11 cellular contexts compared by ENCODE assay signal in the genomic region with DNA sequence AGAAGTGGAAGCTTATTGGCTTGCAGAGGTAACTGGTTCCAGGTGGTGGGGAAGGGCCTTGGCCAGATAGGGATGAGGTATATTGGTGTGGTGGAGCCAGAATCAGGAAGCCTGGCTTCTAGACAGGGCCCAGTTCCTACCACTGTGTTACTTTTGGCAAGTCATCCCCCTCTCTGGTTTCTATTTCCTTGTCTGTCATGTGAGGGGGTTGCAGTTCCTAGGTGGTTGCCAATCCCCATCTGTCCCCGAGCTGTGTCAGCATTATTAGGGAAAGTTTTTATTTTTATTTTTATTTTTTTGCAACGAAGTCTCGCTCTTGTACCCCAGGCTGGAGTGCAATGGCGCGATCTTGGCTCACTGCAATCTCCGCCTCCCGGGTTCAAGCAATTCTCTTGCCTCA. TPM values are rescaled to one million over a fixed set of nuclear protein-coding genes. Genes with fewer than 3 reads are reported as not detected.
DNase-seq lines count a peak whose midpoint lies in the region; ATAC-seq and TF ChIP-seq lines count a peak whose summit lies in the region.
"Had no signal": no experiment of that assay in that cellular context is flagged by ENCODE, and none has a peak within 500 bp of the region (broad histone marks: within the 10 kb centered on the region; RNA-seq: fewer than 3 reads in every experiment).

No MANE protein-coding gene starts in this region.

- H3K27me3 ChIP-seq in left ventricle myocardium inferior (ENCODE audit: low read depth) (no peaks in the 10 kb centered on the region), heart left ventricle (no peaks in the 10 kb centered on the region), lower lobe of right lung (ENCODE audit: low read depth) (no peaks in the 10 kb centered on the region), upper lobe of right lung (no peaks in the 10 kb centered on the region)
- H3K27me3 ChIP-seq: sigmoid colon had no signal

- WGBS in heart left ventricle, 4 donors = 86 to 90% (median 89%) methylated on average over 7 of the region's 7 CpGs

- peak overlapping the region; percentile 72 for H3K27ac Mint-ChIP-seq in activated naive CD8-positive, alpha-beta T cell

- H3K9me3 ChIP-seq in left ventricle myocardium inferior (replicated peaks) = no peaks in the 10 kb centered on the region
- no peaks in the 10 kb centered on the region for H3K9me3 ChIP-seq in heart left ventricle
- H3K9me3 ChIP-seq in lower lobe of right lung = no peaks in the 10 kb centered on the region
- H3K9me3 ChIP-seq in upper lobe of right lung = no peaks in the 10 kb centered on the region
- H3K9me3 ChIP-seq: sigmoid colon had no signal

- H3K4me3 Mint-ChIP-seq in activated naive CD8-positive, alpha-beta T cell = peak overlapping the region; percentile 98

- peaks cover 78% of the 10 kb centered on the region for H3K4me1 Mint-ChIP-seq in activated naive CD8-positive, alpha-beta T cell (ENCODE audit: low read depth)

- TF ChIP-seq CTCF in left ventricle myocardium inferior (IDR thresholded peaks at IDR 0.05; ENCODE audit: borderline replicate concordance) = no peak
- no peak for TF ChIP-seq CTCF in heart left ventricle (IDR thresholded peaks at IDR 0.05)
- no peak for TF ChIP-seq CTCF in lower lobe of right lung (IDR thresholded peaks at IDR 0.05)
- no peak for TF ChIP-seq CTCF in upper lobe of right lung (IDR thresholded peaks at IDR 0.05)

- H3K36me3 Mint-ChIP-seq in activated naive CD8-positive, alpha-beta T cell = peaks cover 13% of the 10 kb centered on the region

- DNase-seq in left ventricle myocardium inferior (no peak), heart left ventricle (no peak), lower lobe of right lung (no peak), upper lobe of right lung (no peak), ecto neural progenitor cell (ENCODE audit: low spot score) (no peak)
- DNase-seq: NCI-H1694, SHP77 had no signal

- TF ChIP-seq POLR2A in heart left ventricle (IDR thresholded peaks at IDR 0.05) = no peak

- peaks cover 30% of the 10 kb centered on the region for H3K36me3 ChIP-seq in left ventricle myocardium inferior
- H3K36me3 ChIP-seq in heart left ventricle = peaks cover 0 to 60% (median 35%) of the 10 kb centered on the region in 9 donors
- peaks cover 62% of the 10 kb centered on the region for H3K36me3 ChIP-seq in lower lobe of right lung
- peaks cover 54% of the 10 kb centered on the region for H3K36me3 ChIP-seq in upper lobe of right lung

- intact Hi-C loops in left ventricle myocardium inferior (cut with micrococcal nuclease) (no loop called here), heart left ventricle (cut with DNase I) (loop anchor here in 5 of 10 donors (5.0 to 10.0 kb wide), 6 partner anchors 53 to 136 kb away; a partner anchor contains a TSS), lower lobe of right lung (cut with DNase I) (no loop called here), upper lobe of right lung (cut with DNase I) (no loop called here)

- ATAC-seq in heart left ventricle (no peak), lower lobe of right lung (no peak), upper lobe of right lung (no peak), HG03442 (IDR thresholded peaks at IDR 0.05; ENCODE audit: unreplicated experiment) (no peak), HG03469 (IDR thresholded peaks at IDR 0.05; ENCODE audit: unreplicated experiment) (no peak)

- H3K4me3 ChIP-seq in left ventricle myocardium inferior (peak overlapping the region; percentile 36), heart left ventricle (peak overlapping the region in 2 of 12 donors; percentile 5 to 33), lower lobe of right lung (peak overlapping the region; percentile 34), upper lobe of right lung (peak overlapping the region; percentile 17)

- no peaks in the 10 kb centered on the region for H3K9me3 Mint-ChIP-seq in activated naive CD8-positive, alpha-beta T cell (ENCODE audit: low read depth)

- H3K27ac ChIP-seq in left ventricle myocardium inferior (replicated peaks) = peak overlapping the region; percentile 4
- no peak overlapping the region for H3K27ac ChIP-seq in heart left ventricle
- no peak overlapping the region for H3K27ac ChIP-seq in lower lobe of right lung
- no peak overlapping the region for H3K27ac ChIP-seq in upper lobe of right lung
- H3K27ac ChIP-seq: sigmoid colon had no signal

- H3K4me1 ChIP-seq in left ventricle myocardium inferior (peaks cover 82% of the 10 kb centered on the region), heart left ventricle (peaks cover 11 to 79% (median 64%) of the 10 kb centered on the region in 12 donors), lower lobe of right lung (peaks cover 69% of the 10 kb centered on the region), upper lobe of right lung (peaks cover 63% of the 10 kb centered on the region)

- no peaks in the 10 kb centered on the region for H3K27me3 Mint-ChIP-seq in activated naive CD8-positive, alpha-beta T cell

RNA-seq across cellular contexts. Expression of a gene that starts 3.0 kb away (rescaled TPM):
- total RNA-seq in left ventricle myocardium inferior (12.3 TPM), heart left ventricle (10 to 100 TPM in 8 of 9 donors, 1 to 10 TPM in 1; 9.7 to 17.6 (median 13.1) TPM), lower lobe of right lung (30.1 TPM), upper lobe of right lung (25.2 TPM)
- polyA plus RNA-seq in heart left ventricle = 10 to 100 TPM in 1 of 2 donors, 1 to 10 TPM in 1; 2.9 to 10.7 TPM

RNA-seq across cellular contexts. Expression of a gene that starts 3.3 kb away (rescaled TPM):
- 10.4 TPM for total RNA-seq in left ventricle myocardium inferior
- total RNA-seq in heart left ventricle = 10 to 100 TPM in 8 of 9 donors, 1 to 10 TPM in 1; 9.4 to 26.1 (median 12.8) TPM
- 10 to 100 TPM in 1 of 2 donors, 1 to 10 TPM in 1; 9.7 to 14.8 TPM for polyA plus RNA-seq in heart left ventricle
- total RNA-seq in lower lobe of right lung = 31.2 TPM
- total RNA-seq in upper lobe of right lung = 29.5 TPM

RNA-seq across cellular contexts. Expression of a gene that starts 45.2 kb away (rescaled TPM):
- total RNA-seq in left ventricle myocardium inferior (6.8 TPM), heart left ventricle (10 to 100 TPM in 2 of 9 donors, 1 to 10 TPM in 7; 3.8 to 15.5 (median 8.6) TPM), lower lobe of right lung (33.1 TPM), upper lobe of right lung (27.8 TPM)
- 1 to 10 TPM; 5.1 to 7.1 TPM for polyA plus RNA-seq in heart left ventricle

RNA-seq across cellular contexts. Expression of a gene that starts 57.7 kb away (rescaled TPM):
- total RNA-seq in left ventricle myocardium inferior (37.0 TPM), heart left ventricle (10 to 100 TPM; 23.2 to 46.9 (median 26.7) TPM), lower lobe of right lung (9.5 TPM), upper lobe of right lung (12.0 TPM)
- 10 to 100 TPM; 18.8 to 27.4 TPM for polyA plus RNA-seq in heart left ventricle

RNA-seq across cellular contexts. Expression of a gene that starts 59.5 kb away (rescaled TPM):
- total RNA-seq in left ventricle myocardium inferior = not detected
- not detected for total RNA-seq in heart left ventricle
- polyA plus RNA-seq in heart left ventricle = not detected
- 2.8 TPM for total RNA-seq in lower lobe of right lung
- total RNA-seq in upper lobe of right lung = 1.8 TPM
- total RNA-seq: sigmoid colon had no signal
